Comparison of ENCODE assay signal across 29 cellular contexts in the genomic region with DNA sequence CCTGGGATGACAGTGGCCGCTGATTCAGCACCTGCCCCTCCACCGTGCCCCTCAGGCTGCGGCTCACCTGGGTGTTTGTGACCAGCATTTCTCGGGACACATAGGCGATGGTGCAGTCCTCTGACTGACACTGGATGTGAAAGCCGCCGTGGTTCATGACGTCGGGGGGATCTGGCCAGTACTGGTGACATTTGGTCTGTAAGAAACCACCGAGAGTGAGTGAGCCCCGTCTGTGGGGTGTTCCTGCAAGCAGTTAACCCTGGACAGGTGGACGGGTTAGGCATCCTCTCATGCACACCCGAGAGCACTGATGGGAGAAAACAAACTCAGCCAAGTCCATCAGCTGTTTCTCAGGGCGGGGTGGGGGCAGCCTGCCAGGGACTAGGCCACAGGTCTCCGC.
"Had no signal": no experiment of that assay in that cellular context is flagged by ENCODE, and none has a peak within 500 bp of the region (broad histone marks: within the 10 kb centered on the region; RNA-seq: fewer than 3 reads in every experiment).

No MANE protein-coding gene starts in this region.

- H3K9ac ChIP-seq: SK-N-SH had no signal

- H3K4me3 ChIP-seq: adrenal gland, MG63, Peyer's patch, SJSA1 had no signal

- H3K27me3 ChIP-seq: adrenal gland, MG63, Peyer's patch, SJSA1 had no signal

- H3K4me1 ChIP-seq: adrenal gland, Peyer's patch, SJSA1 had no signal

- DNase-seq: activated CD4-positive, alpha-beta memory T cell treated with anti-CD3 and anti-CD28 coated beads for 36 hours; activated CD4-positive, alpha-beta T cell treated with anti-CD3 and anti-CD28 coated beads for 4 hours; activated CD4-positive, alpha-beta T cell treated with anti-CD3 and anti-CD28 coated beads, Interleukin-2, amount 50 U/mL, for 1 hour; activated CD8-positive, alpha-beta memory T cell treated with anti-CD3 and anti-CD28 coated beads, Interleukin-2, amount 50 U/mL, for 4 hours; activated gamma-delta T cell treated with Interleukin-2 at 50 U/mL for 16 hours; activated naive CD4-positive, alpha-beta T cell treated with anti-CD3 and anti-CD28 coated beads for 36 hours; activated T-cell treated with anti-CD3 and anti-CD28 coated beads for 4 hours; activated T-cell treated with anti-CD3 and anti-CD28 coated beads, Interleukin-2, amount 50 U/mL, for 4 hours; Kasumi-1; KG1; MG63; NCI-H1092; NCI-H1436 treated with DMSO at 0.1 percent for 48 hours; NCI-H1694 treated with DMSO at 0.1 percent for 48 hours; NCI-H2029; NCI-H345; NCI-H524 treated with DMSO at 0.1 percent for 48 hours; NK-92 treated with Interleukin-12 subunit alpha and Interleukin-12 subunit beta, amount 100 ng/mL, for 24 hours; PC-3; Peyer's patch; RPMI8226; SHP77 treated with DMSO at 0.1 percent for 48 hours; SK-N-SH had no signal

- H3K9me3 ChIP-seq: adrenal gland, MG63, Peyer's patch, SJSA1, SK-N-SH had no signal

- H3K4me2 ChIP-seq: SK-N-SH had no signal

- FAIRE-seq: TTC549 had no signal

- H3K27ac ChIP-seq: adrenal gland, Peyer's patch, SJSA1 had no signal

- ATAC-seq: activated CD4-positive, CD25-positive, alpha-beta regulatory T cell treated with anti-CD3 and anti-CD28 coated beads, Interleukin-2, amount 50 U/mL, for 24 hours; activated naive CD4-positive, alpha-beta T cell treated with anti-CD3 and anti-CD28 coated beads, Interleukin-2, amount 50 U/mL, for 72 hours; activated T-cell treated with anti-CD3 and anti-CD28 coated beads, Interleukin-2, amount 50 U/mL, for 4 hours; PC-3; WTC11 had no signal
